2 cellular contexts compared by ENCODE assay signal in genomic region chr3:136194409-136195257, GRCh38.
TF ChIP-seq lines count a peak whose summit lies in the region.

No MANE protein-coding gene starts in this region.

TF ChIP-seq in IMR-90, 13 proteins besides CTCF, POLR2A, EP300 and RAD21:
- TF ChIP-seq MXI1 (IDR thresholded peaks at IDR 0.05; ENCODE audit: borderline replicate concordance, low read depth, low read length), result peak; percentile 51; the same call in 1 of the 2 replicates
- TF ChIP-seq BHLHE40 (IDR thresholded peaks at IDR 0.05; ENCODE audit: low read depth, low read length), result no peak

TF ChIP-seq in HepG2, 621 proteins besides CTCF, POLR2A, EP300 and RAD21:
- TF ChIP-seq ZNF230 (CRISPR knock-in tag; IDR thresholded peaks at IDR 0.05), result 0 out of 2 replicates have a peak, but pooled peaks have one; percentile 3
- TF ChIP-seq ASH2L (IDR thresholded peaks at IDR 0.05; ENCODE audit: insufficient read length, low read depth, low read length), result peak; percentile 31
- TF ChIP-seq ZFP90 (CRISPR knock-in tag; IDR thresholded peaks at IDR 0.05; ENCODE audit: borderline replicate concordance), result 0 out of 2 replicates have a peak, but pooled peaks have one; percentile 26
- peak; percentile 57 for TF ChIP-seq SRSF1 (optimal IDR thresholded peaks at IDR 0.05; ENCODE audit: low read depth, low read length)
- peak; percentile 14; the same call in 1 of the 2 replicates for TF ChIP-seq MNT (IDR thresholded peaks at IDR 0.05)
- peak; percentile 60 for TF ChIP-seq TFAP4 (IDR thresholded peaks at IDR 0.05; ENCODE audit: borderline replicate concordance, low read depth)
- 0 out of 2 replicates have a peak, but pooled peaks have one; percentile 15 for TF ChIP-seq MAX (IDR thresholded peaks at IDR 0.05)
- 0 out of 2 replicates have a peak, but pooled peaks have one; percentile 5 for TF ChIP-seq ZNF232 (CRISPR knock-in tag; IDR thresholded peaks at IDR 0.05; ENCODE audit: borderline replicate concordance)
- TF ChIP-seq MLLT10 (CRISPR knock-in tag; IDR thresholded peaks at IDR 0.05), result 0 out of 2 replicates have a peak, but pooled peaks have one; percentile 14
- no peak for TF ChIP-seq MED1 (CRISPR knock-in tag; IDR thresholded peaks at IDR 0.05)
- no peak for TF ChIP-seq REPIN1 (CRISPR knock-in tag; IDR thresholded peaks at IDR 0.05; ENCODE audit: borderline replicate concordance, low read depth)
- no peak for TF ChIP-seq IRX3 (CRISPR knock-in tag; IDR thresholded peaks at IDR 0.05; ENCODE audit: borderline replicate concordance, low read depth)
- TF ChIP-seq SIN3A (IDR thresholded peaks at IDR 0.05; ENCODE audit: borderline replicate concordance, low read depth, low read length), result peak; percentile 67; the same call in 1 of the 2 replicates
- peak; percentile 62; the same call in 1 of the 2 replicates for TF ChIP-seq SAP130 (CRISPR knock-in tag; IDR thresholded peaks at IDR 0.05; ENCODE audit: low read depth)
- TF ChIP-seq ZNF766 (CRISPR knock-in tag; IDR thresholded peaks at IDR 0.05; ENCODE audit: borderline replicate concordance), result no peak
- no peak for TF ChIP-seq PRDM15 (CRISPR knock-in tag; IDR thresholded peaks at IDR 0.05)
- TF ChIP-seq ZNF335 (CRISPR knock-in tag; IDR thresholded peaks at IDR 0.05), result no peak
- no peak for TF ChIP-seq YEATS2 (CRISPR knock-in tag; IDR thresholded peaks at IDR 0.05; ENCODE audit: borderline replicate concordance)
- TF ChIP-seq DBP (CRISPR knock-in tag; IDR thresholded peaks at IDR 0.05; ENCODE audit: not compliant biosample characterization), result peak; percentile 67
- peak; percentile 37 for TF ChIP-seq ARID4A (CRISPR knock-in tag; IDR thresholded peaks at IDR 0.05; ENCODE audit: borderline replicate concordance)
- no peak for TF ChIP-seq ZNF124 (CRISPR knock-in tag; IDR thresholded peaks at IDR 0.05)
- TF ChIP-seq EHMT2 (IDR thresholded peaks at IDR 0.05; ENCODE audit: borderline replicate concordance, low read depth, low read length), result no peak
- TF ChIP-seq ETS1 (CRISPR knock-in tag; IDR thresholded peaks at IDR 0.05), result no peak
- 0 out of 2 replicates have a peak, but pooled peaks have one; percentile 33 for TF ChIP-seq AHDC1 (CRISPR knock-in tag; IDR thresholded peaks at IDR 0.05; ENCODE audit: borderline replicate concordance)
- 0 out of 2 replicates have a peak, but pooled peaks have one; percentile 32 for TF ChIP-seq CERS6 (CRISPR knock-in tag; IDR thresholded peaks at IDR 0.05)
- TF ChIP-seq ZNF816 (CRISPR knock-in tag; IDR thresholded peaks at IDR 0.05; ENCODE audit: borderline replicate concordance), result 0 out of 2 replicates have a peak, but pooled peaks have one; percentile 22
- TF ChIP-seq ZBTB20 (CRISPR knock-in tag; IDR thresholded peaks at IDR 0.05; ENCODE audit: borderline replicate concordance, low read depth), result 0 out of 2 replicates have a peak, but pooled peaks have one; percentile 19
